Comparison of ENCODE assay signal across 22 cellular contexts in genomic region chrX:18897611-18898010, GRCh38.
DNase-seq lines count a peak whose midpoint lies in the region; ATAC-seq, FAIRE-seq and TF ChIP-seq lines count a peak whose summit lies in the region.
"Had no signal": no experiment of that assay in that cellular context is flagged by ENCODE, and none has a peak within 500 bp of the region (broad histone marks: within the 10 kb centered on the region; RNA-seq: fewer than 3 reads in every experiment).

No MANE protein-coding gene starts in this region.

- no peak overlapping the region for H3K9ac ChIP-seq in neuronal stem cell (ENCODE audit: low read depth, low read length, poor library complexity)
- H3K9ac ChIP-seq: BLaER1 treated with 17β-estradiol and CSF1 and Interleukin-3, amounts not matched to agents 10 nM and 100 nM had no signal

- no peak overlapping the region for H4K91ac ChIP-seq in neuronal stem cell (ENCODE audit: low read depth, low read length, poor library complexity)

- in situ Hi-C loops in GM13977 (cut with MboI; ENCODE audit: low pct_unique_long_range_greater_than_20kb, low sequenced_read_pairs, unreplicated experiment): loop anchor here (25.0 kb wide), 1 partner anchor 485 kb away; no protein-coding TSS in a partner anchor

- no peak overlapping the region for H3K18ac ChIP-seq in neuronal stem cell (ENCODE audit: low read length)

- H3K27me3 Mint-ChIP-seq in T-helper 17 cell: no peaks in the 10 kb centered on the region
- H3K27me3 Mint-ChIP-seq in brain: peaks cover 2% of the 10 kb centered on the region
- H3K27me3 Mint-ChIP-seq in activated CD8-positive, alpha-beta memory T cell treated with anti-CD3 and anti-CD28 coated beads, Interleukin-2, amount 10 ng/mL, durations not matched to agents 7 days and 5 days: no peaks in the 10 kb centered on the region
- H3K27me3 Mint-ChIP-seq: CD4-positive, alpha-beta T cell; CD8-positive, alpha-beta memory T cell had no signal

- H3K36me3 Mint-ChIP-seq in T-helper 17 cell (ENCODE audit: low read depth) (no peaks in the 10 kb centered on the region), brain (no peaks in the 10 kb centered on the region)
- peaks cover 3% of the 10 kb centered on the region for H3K36me3 Mint-ChIP-seq in activated CD8-positive, alpha-beta memory T cell treated with anti-CD3 and anti-CD28 coated beads, Interleukin-2, amount 10 ng/mL, durations not matched to agents 7 days and 5 days
- no peaks in the 10 kb centered on the region for H3K36me3 Mint-ChIP-seq in activated naive CD4-positive, alpha-beta T cell treated with anti-CD3 and anti-CD28 coated beads, Interleukin-2, amount 50 U/mL, for 72 hours

- H2AK5ac ChIP-seq in neuronal stem cell (ENCODE audit: low read depth, low read length): no peak overlapping the region

- peaks cover 6% of the 10 kb centered on the region for H3K36me3 ChIP-seq in H7 (replicated peaks; ENCODE audit: control insufficient read depth, insufficient read depth, low read length)
- peaks cover 0 to 3% of the 10 kb centered on the region in 2 donors for H3K36me3 ChIP-seq in neuronal stem cell (replicated peaks in 1 of 2; ENCODE audit: control insufficient read depth in 2 of 2, insufficient read depth in 2 of 2, low read length in 2 of 2)

- H3K14ac ChIP-seq in neuronal stem cell (ENCODE audit: low read length): no peak overlapping the region

- H3K4me3 Mint-ChIP-seq in T-helper 17 cell: peak overlapping the region; percentile 31
- no peak overlapping the region for H3K4me3 Mint-ChIP-seq in brain
- H3K4me3 Mint-ChIP-seq in activated CD8-positive, alpha-beta memory T cell treated with anti-CD3 and anti-CD28 coated beads, Interleukin-2, amount 10 ng/mL, durations not matched to agents 7 days and 5 days: no peak overlapping the region
- H3K4me3 Mint-ChIP-seq: CD14-positive monocyte; CD4-positive, alpha-beta T cell; GM23338 had no signal

- H2AFZ ChIP-seq in neuronal stem cell (ENCODE audit: low read length): no peak overlapping the region
- H2AFZ ChIP-seq: GM23338 had no signal

- no peaks in the 10 kb centered on the region for H3K4me1 Mint-ChIP-seq in T-helper 17 cell
- peaks cover 46% of the 10 kb centered on the region for H3K4me1 Mint-ChIP-seq in brain
- H3K4me1 Mint-ChIP-seq in activated CD8-positive, alpha-beta memory T cell treated with anti-CD3 and anti-CD28 coated beads, Interleukin-2, amount 10 ng/mL, durations not matched to agents 7 days and 5 days: no peaks in the 10 kb centered on the region
- H3K4me1 Mint-ChIP-seq: CD14-positive monocyte; CD8-positive, alpha-beta memory T cell had no signal

- peak overlapping the region; percentile 3 for H4K8ac ChIP-seq in neuronal stem cell (ENCODE audit: low read depth, low read length)

- no peak overlapping the region for H2BK12ac ChIP-seq in neuronal stem cell (ENCODE audit: low read length)

- no peaks in the 10 kb centered on the region for H3K9me3 ChIP-seq in T-helper 17 cell (ENCODE audit: control insufficient read depth, low read length, poor library complexity, severe bottlenecking)
- no peaks in the 10 kb centered on the region for H3K9me3 ChIP-seq in neuronal stem cell (replicated peaks in 1 of 2; ENCODE audit: control insufficient read depth in 2 of 2, insufficient read depth in 1 of 2, low read depth in 1 of 2, low read length in 2 of 2)
- H3K9me3 ChIP-seq: A549; BE2C; BLaER1 treated with 17β-estradiol and CSF1 and Interleukin-3, amounts not matched to agents 10 nM and 100 nM; HAP-1 had no signal

- H2BK120ac ChIP-seq in neuronal stem cell (ENCODE audit: low read depth, low read length): no peak overlapping the region

- H3K4me3 ChIP-seq in H7 (ENCODE audit: insufficient read depth, low read depth, low read length): no peak overlapping the region
- no peak overlapping the region for H3K4me3 ChIP-seq in neuronal stem cell (ENCODE audit: low read length in 2 of 2)
- H3K4me3 ChIP-seq: A549; BLaER1 treated with 17β-estradiol and CSF1 and Interleukin-3, amounts not matched to agents 10 nM and 100 nM; GM23338; HAP-1 had no signal

- H2BK15ac ChIP-seq in neuronal stem cell (ENCODE audit: low read length): no peak overlapping the region

- CTCF ChIA-PET in activated CD8-positive, alpha-beta memory T cell treated with anti-CD3 and anti-CD28 coated beads, Interleukin-2, amount 10 ng/mL, durations not matched to agents 7 days and 5 days (lab: Charles Lee): no interaction called here

- no peak for ATAC-seq in T-helper 17 cell
- ATAC-seq in activated CD8-positive, alpha-beta memory T cell treated with anti-CD3 and anti-CD28 coated beads, Interleukin-2, amount 10 ng/mL, durations not matched to agents 7 days and 5 days: no peak
- no peak for ATAC-seq in activated naive CD4-positive, alpha-beta T cell treated with anti-CD3 and anti-CD28 coated beads, Interleukin-2, amount 50 U/mL, for 72 hours
- ATAC-seq: A549 had no signal

- no peak overlapping the region for H3K4me2 ChIP-seq in neuronal stem cell (ENCODE audit: insufficient read depth, low read length, poor library complexity, severe bottlenecking)
- H3K4me2 ChIP-seq: A549; BLaER1 treated with 17β-estradiol and CSF1 and Interleukin-3, amounts not matched to agents 10 nM and 100 nM; GM23338 had no signal

- peaks cover 0 to 5% of the 10 kb centered on the region in 2 donors for H3K4me1 ChIP-seq in neuronal stem cell (ENCODE audit: control insufficient read depth in 2 of 2, insufficient read depth in 1 of 2, low read depth in 1 of 2, low read length in 2 of 2)
- H3K4me1 ChIP-seq: A549, BE2C, HAP-1 had no signal

- H3K27me3 ChIP-seq in H7 (ENCODE audit: control insufficient read depth, insufficient read depth, low read length) (no peaks in the 10 kb centered on the region), neuronal stem cell (ENCODE audit: control insufficient read depth in 3 of 3, insufficient read depth in 3 of 3, low read depth in 1 of 3, low read length in 3 of 3) (no peaks in the 10 kb centered on the region)
- H3K27me3 ChIP-seq: BE2C had no signal

- no peak for TF ChIP-seq CTCF in brain (conservative IDR thresholded peaks at IDR 0.05)
- TF ChIP-seq CTCF in GM13977 (IDR thresholded peaks at IDR 0.05; ENCODE audit: extremely low read depth, insufficient read depth, missing control alignments): no peak
- no peak for TF ChIP-seq CTCF in D721Med (IDR thresholded peaks at IDR 0.05; ENCODE audit: insufficient read depth, missing control alignments)

- FAIRE-seq in D721Med (lab: Jason Lieb, UNC): no peak
- FAIRE-seq: A549, GM12891 had no signal

- no peak overlapping the region for H3K27ac ChIP-seq in neuronal stem cell (replicated peaks; ENCODE audit: low read length)
- H3K27ac ChIP-seq: A549; BLaER1 treated with 17β-estradiol and CSF1 and Interleukin-3, amounts not matched to agents 10 nM and 100 nM had no signal

- DNase-seq in H7 (peak; percentile 25), T-helper 17 cell (no peak), neuronal stem cell (ENCODE audit: low spot score) (no peak), GM13977 (ENCODE audit: low spot score) (no peak), D721Med (ENCODE audit: insufficient read length, low spot score) (no peak)
- DNase-seq in activated CD8-positive, alpha-beta memory T cell treated with anti-CD3 and anti-CD28 coated beads, Interleukin-2, amount 10 ng/mL, durations not matched to agents 7 days and 5 days: no peak
- no peak for DNase-seq in activated naive CD4-positive, alpha-beta T cell treated with anti-CD3 and anti-CD28 coated beads, Interleukin-2, amount 50 U/mL, for 72 hours (ENCODE audit: low spot score in 2 of 2)
- DNase-seq: 8988T; ACHN; AML-193; BE2C; CD4-positive, alpha-beta T cell; CD8-positive, alpha-beta memory T cell; DMS53; GF-D8 had no signal

- H2BK5ac ChIP-seq in neuronal stem cell (ENCODE audit: low read length): no peak overlapping the region

- H3K9me3 Mint-ChIP-seq in brain: peaks cover 0 to 5% (median 0%) of the 10 kb centered on the region in 5 experiments
- H3K9me3 Mint-ChIP-seq in activated CD8-positive, alpha-beta memory T cell treated with anti-CD3 and anti-CD28 coated beads, Interleukin-2, amount 10 ng/mL, durations not matched to agents 7 days and 5 days (ENCODE audit: low read depth): no peaks in the 10 kb centered on the region
- H3K9me3 Mint-ChIP-seq in activated naive CD4-positive, alpha-beta T cell treated with anti-CD3 and anti-CD28 coated beads, Interleukin-2, amount 50 U/mL, for 72 hours: no peaks in the 10 kb centered on the region
- H3K9me3 Mint-ChIP-seq: CD14-positive monocyte; CD4-positive, alpha-beta T cell; GM23338 had no signal

- no peak overlapping the region for H3K4ac ChIP-seq in neuronal stem cell (ENCODE audit: low read length)

- H3K27ac Mint-ChIP-seq in T-helper 17 cell (no peak overlapping the region), brain (peak overlapping the region in 3 of 5 experiments; percentile 38 to 84 (median 65))
- H3K27ac Mint-ChIP-seq in activated CD8-positive, alpha-beta memory T cell treated with anti-CD3 and anti-CD28 coated beads, Interleukin-2, amount 10 ng/mL, durations not matched to agents 7 days and 5 days: no peak overlapping the region
- no peak overlapping the region for H3K27ac Mint-ChIP-seq in activated naive CD4-positive, alpha-beta T cell treated with anti-CD3 and anti-CD28 coated beads, Interleukin-2, amount 50 U/mL, for 72 hours
- H3K27ac Mint-ChIP-seq: CD4-positive, alpha-beta T cell; CD8-positive, alpha-beta memory T cell; GM23338 had no signal

- H3K79me1 ChIP-seq in neuronal stem cell (ENCODE audit: low read depth, low read length): peaks cover 2% of the 10 kb centered on the region

- no peak overlapping the region for H3K23ac ChIP-seq in neuronal stem cell (ENCODE audit: low read depth, low read length, poor library complexity)

- WGBS in neuronal stem cell (ENCODE audit: extremely low coverage in 2 of 2, insufficient read length in 2 of 2, insufficient replicate concordance in 1 of 2), 2 donors: no CpG with 5 or more reads among the region's 15 CpGs

Comparison
In these comparisons a context has a peak if more than half of its experiments do, and no peak if none do; other contexts are left out.
1. H3K27ac Mint-ChIP-seq: peak in brain (3 of 5); none in T-helper 17 cell (single experiment), activated CD8-positive, alpha-beta memory T cell treated with anti-CD3 and anti-CD28 coated beads, Interleukin-2, amount 10 ng/mL, durations not matched to agents 7 days and 5 days (single experiment) and activated naive CD4-positive, alpha-beta T cell treated with anti-CD3 and anti-CD28 coated beads, Interleukin-2, amount 50 U/mL, for 72 hours (0 of 2).